8 cellular contexts compared by ENCODE assay signal in genomic region chr11:119056397-119056999, GRCh38. TPM values are rescaled to one million over a fixed set of nuclear protein-coding genes. Genes with fewer than 3 reads are reported as not detected.
DNase-seq lines count a peak whose midpoint lies in the region; ATAC-seq and TF ChIP-seq lines count a peak whose summit lies in the region.

No MANE protein-coding gene starts in this region.

- H3K36me3 ChIP-seq in prostate gland: peaks cover 8% of the 10 kb centered on the region in 2 donors

- no peaks in the 10 kb centered on the region for H3K27me3 ChIP-seq in prostate gland (replicated peaks; ENCODE audit: insufficient read depth)

- 1% methylated on average over 46 of the region's 48 CpGs for WGBS in prostate gland

- H3K27ac ChIP-seq in prostate gland: peak overlapping the region; percentile 58 to 78

- ATAC-seq in HG02588 (IDR thresholded peaks at IDR 0.05; ENCODE audit: unreplicated experiment) (peak; percentile 5), Right ventricle myocardium superior (ENCODE audit: poor library complexity) (peak; percentile 9)

- peaks cover 5% of the 10 kb centered on the region for H3K4me1 ChIP-seq in prostate gland (replicated peaks)

- peak overlapping the region; percentile 57 to 77 for H3K4me3 ChIP-seq in prostate gland

- H3K9me3 ChIP-seq in prostate gland: no peaks in the 10 kb centered on the region

- TF ChIP-seq CTCF in GM10266 (IDR thresholded peaks at IDR 0.05; ENCODE audit: control insufficient read depth, insufficient read depth, low read depth, missing control alignments): no peak
- no peak for TF ChIP-seq CTCF in prostate gland (IDR thresholded peaks at IDR 0.05)

- TF ChIP-seq POLR2A in prostate gland (IDR thresholded peaks at IDR 0.05): no peak

- DNase-seq in GM10266 (ENCODE audit: extremely low spot score) (peak; percentile 37), NCI-H69 (lab: John Stamatoyannopoulos, UW) (peak; percentile 86), activated gamma-delta T cell (lab: John Stamatoyannopoulos, UW) (peak; percentile 41), Right ventricle myocardium superior (no peak), prostate gland (ENCODE audit: low spot score) (no peak), COLO829 (ENCODE audit: low spot score) (no peak), inferior parietal cortex (ENCODE audit: extremely low spot score) (no peak)

- intact Hi-C loops in Right ventricle myocardium superior (cut with DNase I) (no loop called here), prostate gland (cut with DNase I) (no loop called here)

RNA-seq across cellular contexts. Expression of gene HYOU1, which starts 0.5 kb away (rescaled TPM):
- total RNA-seq in Right ventricle myocardium superior (63.5 TPM), prostate gland (100 to 1,000 TPM; 115 to 149 TPM)

RNA-seq across cellular contexts. Expression of gene VPS11, which starts 11.1 kb away (rescaled TPM):
- total RNA-seq in Right ventricle myocardium superior (19.8 TPM), prostate gland (10 to 100 TPM; 41.1 to 49.1 TPM)

RNA-seq across cellular contexts. Expression of gene SLC37A4, which starts 25.8 kb away (rescaled TPM):
- total RNA-seq in Right ventricle myocardium superior (7.1 TPM), prostate gland (10 to 100 TPM; 36.2 to 58.7 TPM)

RNA-seq across cellular contexts. Expression of gene HMBS, which starts 28.2 kb away (rescaled TPM):
- total RNA-seq in Right ventricle myocardium superior (22.1 TPM), prostate gland (10 to 100 TPM in 1 of 2 donors, 1 to 10 TPM in 1; 9.2 to 14.3 TPM)

RNA-seq across cellular contexts. Expression of gene TRAPPC4, which starts 37.9 kb away (rescaled TPM):
- total RNA-seq in Right ventricle myocardium superior (30.7 TPM), prostate gland (10 to 100 TPM; 79.8 to 83.5 TPM)

Comparison
In these comparisons a context has a peak if more than half of its experiments do, and no peak if none do; other contexts are left out.
1. DNase-seq: peak in GM10266 (single experiment), NCI-H69 (single experiment) and activated gamma-delta T cell (single experiment); none in Right ventricle myocardium superior (single experiment), prostate gland (single experiment), COLO829 (single experiment) and inferior parietal cortex (single experiment).